ENCODE assay signal across 10 cellular contexts in genomic region chr1:12219800-12220199, GRCh38.
"Had no signal": no experiment of that assay in that cellular context is flagged by ENCODE, and none has a peak within 500 bp of the region (broad histone marks: within the 10 kb centered on the region; RNA-seq: fewer than 3 reads in every experiment).

No MANE protein-coding gene starts in this region.

- DNase-seq: GOT3, H7, HFFc6, Karpas-422, KBM-7 had no signal

- H3K4me1 ChIP-seq: HAP-1 had no signal

- H3K4me3 ChIP-seq: HAP-1 had no signal

- H3K9ac ChIP-seq: KMS-11 had no signal

- ATAC-seq: HCT116, HepG2 had no signal

- H3K27ac Mint-ChIP-seq: HFFc6 had no signal

- H3K4me2 ChIP-seq: KMS-11 had no signal

- FAIRE-seq: HepG2 had no signal

- H3K36me3 ChIP-seq: HAP-1 had no signal

- H3K27ac ChIP-seq: HL-60, KMS-11 had no signal
